Comparison of ENCODE assay signal across 28 cellular contexts in genomic region chr2:223873672-223874071, GRCh38.
"Had no signal": no experiment of that assay in that cellular context is flagged by ENCODE, and none has a peak within 500 bp of the region (broad histone marks: within the 10 kb centered on the region; RNA-seq: fewer than 3 reads in every experiment).

No MANE protein-coding gene starts in this region.

- H3K4me1 Mint-ChIP-seq: endodermal cell had no signal

- DNase-seq: colonic mucosa; cortex of kidney; effector CD8-positive, alpha-beta T cell; effector memory CD8-positive, alpha-beta T cell; endodermal cell; erythroblast; esophagus squamous epithelium; foreskin fibroblast; foreskin melanocyte; gastrocnemius medialis; glutamatergic neuron; head of caudate nucleus; heart right ventricle; hippocampal formation; left cardiac atrium; left lung; left ventricle myocardium superior; lower lobe of right lung; mesenchymal stem cell; mucosa of descending colon; naive B cell had no signal

- H3K4me3 ChIP-seq: colonic mucosa, esophagus squamous epithelium, gastrocnemius medialis, heart right ventricle, left lung, lower lobe of right lung, mucosa of descending colon had no signal

- H3K27me3 Mint-ChIP-seq: dendritic cell treated with granulocyte-macrophage colony-stimulating factor and Interleukin-4, amounts not matched to agents 40 ng/mL and 50 ng/mL, for 4 days; effector memory CD8-positive, alpha-beta T cell; naive B cell had no signal

- H3K9me3 ChIP-seq: colonic mucosa, esophagus squamous epithelium, gastrocnemius medialis, left lung, lower lobe of right lung, mucosa of descending colon had no signal

- H3K4me1 ChIP-seq: colonic mucosa, esophagus squamous epithelium, gastrocnemius medialis, lower lobe of right lung had no signal

- H3K4me3 Mint-ChIP-seq: dendritic cell treated with granulocyte-macrophage colony-stimulating factor and Interleukin-4, amounts not matched to agents 40 ng/mL and 50 ng/mL, for 4 days; effector memory CD8-positive, alpha-beta T cell; endodermal cell; mesothelial cell of epicardium; naive B cell had no signal

- H3K27ac ChIP-seq: colonic mucosa, epithelial cell of prostate, esophagus squamous epithelium, gastrocnemius medialis, heart right ventricle, left lung, lower lobe of right lung had no signal

- FAIRE-seq: endometrium, islet of Langerhans, keratinocyte had no signal

- H3K36me3 ChIP-seq: colonic mucosa had no signal

- H3K27me3 ChIP-seq: colonic mucosa, esophagus squamous epithelium, gastrocnemius medialis, heart right ventricle, left lung had no signal

- H3K27ac Mint-ChIP-seq: dendritic cell treated with granulocyte-macrophage colony-stimulating factor and Interleukin-4, amounts not matched to agents 40 ng/mL and 50 ng/mL, for 4 days; effector memory CD8-positive, alpha-beta T cell; endodermal cell; mesothelial cell of epicardium had no signal

- ATAC-seq: effector memory CD8-positive, alpha-beta T cell; esophagus mucosa; gastrocnemius medialis; heart right ventricle; left cardiac atrium; left lung; left ventricle myocardium superior; lower lobe of right lung; mucosa of descending colon had no signal

- H3K9me3 Mint-ChIP-seq: dendritic cell treated with granulocyte-macrophage colony-stimulating factor and Interleukin-4, amounts not matched to agents 40 ng/mL and 50 ng/mL, for 4 days; effector memory CD8-positive, alpha-beta T cell; endodermal cell; mesothelial cell of epicardium had no signal
